In genomic region chr2:127058246-127058580, GRCh38 we compare ENCODE assay signal across 1 cellular context.
TF ChIP-seq lines count a peak whose summit lies in the region.

No MANE protein-coding gene starts in this region.

TF ChIP-seq in H1, 55 proteins besides CTCF, POLR2A, EP300 and RAD21 (continued from another document):
- TF ChIP-seq ZNF274 (IDR thresholded peaks at IDR 0.05; ENCODE audit: borderline replicate concordance, extremely low read depth, low read length) (no peak), GABPA (IDR thresholded peaks at IDR 0.05; ENCODE audit: borderline replicate concordance, insufficient read depth, low read length) (no peak), TCF12 (IDR thresholded peaks at IDR 0.05; ENCODE audit: low read depth, low read length) (no peak), CHD1 (IDR thresholded peaks at IDR 0.05; ENCODE audit: low read depth, low read length) (no peak), SP2 (IDR thresholded peaks at IDR 0.05; ENCODE audit: low read length) (no peak), GTF2F1 (IDR thresholded peaks at IDR 0.05; ENCODE audit: borderline replicate concordance, low read depth, low read length) (no peak), SUZ12 (IDR thresholded peaks at IDR 0.05; ENCODE audit: low read length) (no peak), MAFK (IDR thresholded peaks at IDR 0.05; ENCODE audit: low read depth, low read length) (no peak), SP4 (IDR thresholded peaks at IDR 0.05; ENCODE audit: low read length) (no peak), SAP30 (IDR thresholded peaks at IDR 0.05; ENCODE audit: insufficient read depth, insufficient replicate concordance, low read length) (no peak), NANOG (IDR thresholded peaks at IDR 0.05; ENCODE audit: insufficient read depth, low read depth, low read length, poor library complexity, severe bottlenecking) (no peak)
- TF ChIP-seq, protein P1, sequence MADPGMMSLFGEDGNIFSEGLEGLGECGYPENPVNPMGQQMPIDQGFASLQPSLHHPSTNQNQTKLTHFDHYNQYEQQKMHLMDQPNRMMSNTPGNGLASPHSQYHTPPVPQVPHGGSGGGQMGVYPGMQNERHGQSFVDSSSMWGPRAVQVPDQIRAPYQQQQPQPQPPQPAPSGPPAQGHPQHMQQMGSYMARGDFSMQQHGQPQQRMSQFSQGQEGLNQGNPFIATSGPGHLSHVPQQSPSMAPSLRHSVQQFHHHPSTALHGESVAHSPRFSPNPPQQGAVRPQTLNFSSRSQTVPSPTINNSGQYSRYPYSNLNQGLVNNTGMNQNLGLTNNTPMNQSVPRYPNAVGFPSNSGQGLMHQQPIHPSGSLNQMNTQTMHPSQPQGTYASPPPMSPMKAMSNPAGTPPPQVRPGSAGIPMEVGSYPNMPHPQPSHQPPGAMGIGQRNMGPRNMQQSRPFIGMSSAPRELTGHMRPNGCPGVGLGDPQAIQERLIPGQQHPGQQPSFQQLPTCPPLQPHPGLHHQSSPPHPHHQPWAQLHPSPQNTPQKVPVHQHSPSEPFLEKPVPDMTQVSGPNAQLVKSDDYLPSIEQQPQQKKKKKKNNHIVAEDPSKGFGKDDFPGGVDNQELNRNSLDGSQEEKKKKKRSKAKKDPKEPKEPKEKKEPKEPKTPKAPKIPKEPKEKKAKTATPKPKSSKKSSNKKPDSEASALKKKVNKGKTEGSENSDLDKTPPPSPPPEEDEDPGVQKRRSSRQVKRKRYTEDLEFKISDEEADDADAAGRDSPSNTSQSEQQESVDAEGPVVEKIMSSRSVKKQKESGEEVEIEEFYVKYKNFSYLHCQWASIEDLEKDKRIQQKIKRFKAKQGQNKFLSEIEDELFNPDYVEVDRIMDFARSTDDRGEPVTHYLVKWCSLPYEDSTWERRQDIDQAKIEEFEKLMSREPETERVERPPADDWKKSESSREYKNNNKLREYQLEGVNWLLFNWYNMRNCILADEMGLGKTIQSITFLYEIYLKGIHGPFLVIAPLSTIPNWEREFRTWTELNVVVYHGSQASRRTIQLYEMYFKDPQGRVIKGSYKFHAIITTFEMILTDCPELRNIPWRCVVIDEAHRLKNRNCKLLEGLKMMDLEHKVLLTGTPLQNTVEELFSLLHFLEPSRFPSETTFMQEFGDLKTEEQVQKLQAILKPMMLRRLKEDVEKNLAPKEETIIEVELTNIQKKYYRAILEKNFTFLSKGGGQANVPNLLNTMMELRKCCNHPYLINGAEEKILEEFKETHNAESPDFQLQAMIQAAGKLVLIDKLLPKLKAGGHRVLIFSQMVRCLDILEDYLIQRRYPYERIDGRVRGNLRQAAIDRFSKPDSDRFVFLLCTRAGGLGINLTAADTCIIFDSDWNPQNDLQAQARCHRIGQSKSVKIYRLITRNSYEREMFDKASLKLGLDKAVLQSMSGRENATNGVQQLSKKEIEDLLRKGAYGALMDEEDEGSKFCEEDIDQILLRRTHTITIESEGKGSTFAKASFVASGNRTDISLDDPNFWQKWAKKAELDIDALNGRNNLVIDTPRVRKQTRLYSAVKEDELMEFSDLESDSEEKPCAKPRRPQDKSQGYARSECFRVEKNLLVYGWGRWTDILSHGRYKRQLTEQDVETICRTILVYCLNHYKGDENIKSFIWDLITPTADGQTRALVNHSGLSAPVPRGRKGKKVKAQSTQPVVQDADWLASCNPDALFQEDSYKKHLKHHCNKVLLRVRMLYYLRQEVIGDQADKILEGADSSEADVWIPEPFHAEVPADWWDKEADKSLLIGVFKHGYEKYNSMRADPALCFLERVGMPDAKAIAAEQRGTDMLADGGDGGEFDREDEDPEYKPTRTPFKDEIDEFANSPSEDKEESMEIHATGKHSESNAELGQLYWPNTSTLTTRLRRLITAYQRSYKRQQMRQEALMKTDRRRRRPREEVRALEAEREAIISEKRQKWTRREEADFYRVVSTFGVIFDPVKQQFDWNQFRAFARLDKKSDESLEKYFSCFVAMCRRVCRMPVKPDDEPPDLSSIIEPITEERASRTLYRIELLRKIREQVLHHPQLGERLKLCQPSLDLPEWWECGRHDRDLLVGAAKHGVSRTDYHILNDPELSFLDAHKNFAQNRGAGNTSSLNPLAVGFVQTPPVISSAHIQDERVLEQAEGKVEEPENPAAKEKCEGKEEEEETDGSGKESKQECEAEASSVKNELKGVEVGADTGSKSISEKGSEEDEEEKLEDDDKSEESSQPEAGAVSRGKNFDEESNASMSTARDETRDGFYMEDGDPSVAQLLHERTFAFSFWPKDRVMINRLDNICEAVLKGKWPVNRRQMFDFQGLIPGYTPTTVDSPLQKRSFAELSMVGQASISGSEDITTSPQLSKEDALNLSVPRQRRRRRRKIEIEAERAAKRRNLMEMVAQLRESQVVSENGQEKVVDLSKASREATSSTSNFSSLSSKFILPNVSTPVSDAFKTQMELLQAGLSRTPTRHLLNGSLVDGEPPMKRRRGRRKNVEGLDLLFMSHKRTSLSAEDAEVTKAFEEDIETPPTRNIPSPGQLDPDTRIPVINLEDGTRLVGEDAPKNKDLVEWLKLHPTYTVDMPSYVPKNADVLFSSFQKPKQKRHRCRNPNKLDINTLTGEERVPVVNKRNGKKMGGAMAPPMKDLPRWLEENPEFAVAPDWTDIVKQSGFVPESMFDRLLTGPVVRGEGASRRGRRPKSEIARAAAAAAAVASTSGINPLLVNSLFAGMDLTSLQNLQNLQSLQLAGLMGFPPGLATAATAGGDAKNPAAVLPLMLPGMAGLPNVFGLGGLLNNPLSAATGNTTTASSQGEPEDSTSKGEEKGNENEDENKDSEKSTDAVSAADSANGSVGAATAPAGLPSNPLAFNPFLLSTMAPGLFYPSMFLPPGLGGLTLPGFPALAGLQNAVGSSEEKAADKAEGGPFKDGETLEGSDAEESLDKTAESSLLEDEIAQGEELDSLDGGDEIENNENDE (IDR thresholded peaks at IDR 0.05; ENCODE audit: insufficient replicate concordance, low read length): no peak
